In the genomic region with DNA sequence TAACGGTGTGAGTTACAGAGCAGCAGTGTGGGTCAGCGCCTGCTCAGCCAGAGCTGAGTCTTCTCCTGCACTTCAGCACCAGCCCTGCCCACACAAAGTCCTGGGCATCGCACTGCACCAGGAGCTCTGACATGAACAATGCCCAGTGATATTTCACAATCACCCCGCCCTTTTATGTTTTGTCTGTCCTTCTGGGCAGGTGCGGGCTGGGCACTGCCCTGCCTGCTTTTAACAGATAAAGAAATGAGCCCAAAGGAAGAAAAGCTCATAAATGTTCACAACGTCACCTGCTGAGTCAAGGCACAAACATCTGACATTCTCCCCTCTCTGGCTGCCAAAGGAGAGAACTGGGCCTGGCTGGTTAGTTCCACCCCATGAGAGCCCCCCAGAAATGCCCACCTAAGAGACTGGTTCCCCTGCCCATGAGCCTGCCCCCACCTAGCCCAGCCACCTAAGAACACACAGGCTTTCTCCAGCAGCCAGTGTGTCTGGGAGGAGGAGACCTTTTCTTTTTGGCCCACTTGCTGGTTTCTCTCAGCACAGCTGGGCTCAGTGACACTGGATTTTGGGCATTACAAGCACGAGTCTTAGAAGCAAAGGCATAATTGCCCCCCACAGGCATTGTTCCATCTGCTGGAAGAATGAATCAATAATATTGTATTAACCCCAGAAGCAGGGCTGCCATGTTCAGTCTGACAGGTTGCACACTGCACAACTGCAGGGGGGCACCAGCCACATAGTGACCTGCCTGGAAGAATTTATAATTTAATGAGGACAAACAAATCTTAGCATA, we compare ENCODE assay signal across 9 cellular contexts. TPM values are rescaled to one million over a fixed set of nuclear protein-coding genes. Genes with fewer than 3 reads are reported as not detected.
DNase-seq lines count a peak whose midpoint lies in the region; ATAC-seq and TF ChIP-seq lines count a peak whose summit lies in the region.
"Had no signal": no experiment of that assay in that cellular context is flagged by ENCODE, and none has a peak within 500 bp of the region (broad histone marks: within the 10 kb centered on the region; RNA-seq: fewer than 3 reads in every experiment).

No MANE protein-coding gene starts in this region.

- DNase-seq in LHCN-M2 (ENCODE audit: low read depth) (peak; percentile 55), hepatocyte (ENCODE audit: low spot score) (peak; percentile 55), GM10248 (ENCODE audit: extremely low spot score) (no peak)

- H3K27ac ChIP-seq in VCaP (peak overlapping the region; percentile 99), hepatocyte (peak overlapping the region; percentile 100), subcutaneous abdominal adipose tissue (ENCODE audit: low read depth, low read length) (no peak overlapping the region)

- no peaks in the 10 kb centered on the region for H3K27me3 ChIP-seq in hepatocyte
- no peaks in the 10 kb centered on the region for H3K27me3 ChIP-seq in subcutaneous abdominal adipose tissue (ENCODE audit: control insufficient read depth in 5 of 5, insufficient read depth in 4 of 5, low read length in 5 of 5)

- POLR2A ChIA-PET in GM10248 (lab: Yijun Ruan, JAX), result no interaction called here

- H3K4me2 ChIP-seq in hepatocyte, result peak overlapping the region; percentile 55

- CTCF ChIA-PET in GM10248 (lab: Yijun Ruan, JAX), result interaction anchor here (0.5 kb wide), 1 partner anchor 1941 kb away, joined by 3 read pairs; no protein-coding TSS in a partner anchor

- ATAC-seq in GM18520 (IDR thresholded peaks at IDR 0.05; ENCODE audit: unreplicated experiment) (no peak), HG03025 (IDR thresholded peaks at IDR 0.05; ENCODE audit: low FRiP score, unreplicated experiment) (no peak)

- peaks cover 45% of the 10 kb centered on the region for H3K4me1 ChIP-seq in hepatocyte (ENCODE audit: insufficient read depth)
- peaks cover 0 to 42% (median 32%) of the 10 kb centered on the region in 5 donors for H3K4me1 ChIP-seq in subcutaneous abdominal adipose tissue (ENCODE audit: control insufficient read depth in 5 of 5, insufficient read depth in 5 of 5, low read length in 5 of 5)

- no peaks in the 10 kb centered on the region for H3K9me2 ChIP-seq in hepatocyte (replicated peaks; ENCODE audit: insufficient read depth)

- TF ChIP-seq CTCF in VCaP (conservative IDR thresholded peaks at IDR 0.05), result no peak
- TF ChIP-seq CTCF in hepatocyte (IDR thresholded peaks at IDR 0.05; ENCODE audit: poor library complexity), result no peak
- TF ChIP-seq CTCF in GM10248 (IDR thresholded peaks at IDR 0.05; ENCODE audit: control extremely low read depth, extremely low read depth, low read depth, missing control alignments), result no peak

- no peaks in the 10 kb centered on the region for H4K20me1 ChIP-seq in hepatocyte (ENCODE audit: insufficient read depth, poor library complexity, severe bottlenecking)

- no peaks in the 10 kb centered on the region for H3K79me2 ChIP-seq in hepatocyte

- no peak overlapping the region for H2AFZ ChIP-seq in hepatocyte

- H3K9me3 ChIP-seq in hepatocyte (ENCODE audit: low read depth), result no peaks in the 10 kb centered on the region
- peaks cover 0 to 4% (median 2%) of the 10 kb centered on the region in 5 donors for H3K9me3 ChIP-seq in subcutaneous abdominal adipose tissue (ENCODE audit: control insufficient read depth in 5 of 5, low read length in 5 of 5)

- H3K9ac ChIP-seq in subcutaneous abdominal adipose tissue (ENCODE audit: low read length in 5 of 5), result peak overlapping the region in 1 of 5 donors; percentile 53

- no peaks in the 10 kb centered on the region for H3K36me3 ChIP-seq in hepatocyte (replicated peaks; ENCODE audit: insufficient read depth, low read depth)
- H3K36me3 ChIP-seq in subcutaneous abdominal adipose tissue (ENCODE audit: control insufficient read depth in 5 of 5, insufficient read depth in 5 of 5, low read length in 5 of 5), result no peaks in the 10 kb centered on the region

- WGBS in hepatocyte (ENCODE audit: low lambda C conversion rate, missing lambda C conversion rate), result 70% methylated on average over 7 of the region's 7 CpGs

- no peak overlapping the region for H3K4me3 ChIP-seq in hepatocyte
- H3K4me3 ChIP-seq in subcutaneous abdominal adipose tissue (ENCODE audit: low read depth in 1 of 5, low read length in 5 of 5), result peak overlapping the region in 4 of 5 donors; percentile 46 to 62 (median 52)

RNA-seq across cellular contexts. Expression of a gene that starts 22.3 kb away (rescaled TPM):
- not detected in 2 replicates for total RNA-seq in LHCN-M2 (2014; rRNA removed)
- not detected for polyA plus RNA-seq in LHCN-M2 (2012)
- total RNA-seq in hepatocyte, result not detected in 2 replicates
- polyA plus RNA-seq in hepatocyte, result not detected in 2 replicates
- total RNA-seq: dermis microvascular lymphatic vessel endothelial cell, progenitor cell of endocrine pancreas had no signal

RNA-seq across cellular contexts. Expression of a gene that starts 47.7 kb away (rescaled TPM):
- total RNA-seq in LHCN-M2 (2014; rRNA removed) (not detected in 2 replicates), hepatocyte (not detected in 2 replicates)
- not detected for polyA plus RNA-seq in LHCN-M2 (2012)
- polyA plus RNA-seq in hepatocyte, result not detected in 2 replicates
- total RNA-seq: dermis microvascular lymphatic vessel endothelial cell, progenitor cell of endocrine pancreas had no signal
